In the genomic region with DNA sequence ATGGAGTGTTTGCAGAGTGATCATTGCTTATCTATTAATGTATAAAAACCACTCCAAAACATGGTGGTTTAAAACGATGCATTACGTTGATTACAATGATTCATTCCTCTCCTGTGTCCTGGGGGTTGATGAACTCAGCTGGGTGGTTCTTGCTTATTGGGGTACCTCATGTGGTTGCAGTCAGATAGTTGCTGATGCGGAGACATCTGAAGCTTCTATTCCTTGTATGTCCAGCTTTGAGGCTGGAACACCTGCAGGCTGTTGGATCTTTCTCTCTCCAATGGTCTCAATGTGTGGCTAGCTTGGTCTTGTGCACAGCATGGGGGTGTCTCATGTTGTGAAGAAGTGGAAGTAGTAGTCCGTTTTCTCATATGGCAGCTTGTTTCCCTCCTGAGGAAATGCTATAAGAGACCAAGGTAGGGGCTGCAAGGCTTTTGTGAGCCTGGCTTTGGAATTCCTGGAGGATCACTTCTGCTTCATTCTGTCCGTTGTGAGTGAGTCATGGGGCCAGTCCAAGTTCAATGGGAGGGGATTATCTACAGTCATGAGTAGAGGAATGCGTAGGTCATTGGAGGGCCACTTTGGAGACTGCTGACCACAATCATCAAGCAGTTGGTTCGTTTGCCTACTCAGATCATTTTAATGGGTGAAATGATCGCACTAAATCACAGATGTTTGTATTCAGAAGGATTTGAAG, we compare ENCODE assay signal across 12 cellular contexts.
A peak's percentile ranks its signal among the peaks of the same experiment; 100 is the strongest.
DNase-seq lines count a peak whose midpoint lies in the region.
"Had no signal": no experiment of that assay in that cellular context is flagged by ENCODE, and none has a peak within 500 bp of the region (broad histone marks: within the 10 kb centered on the region; RNA-seq: fewer than 3 reads in every experiment).

No MANE protein-coding gene starts in this region.

- DNase-seq in A172 (ENCODE audit: low spot score) = peak; percentile 99
- DNase-seq in HPDE6-E6E7 (ENCODE audit: extremely low spot score) = peak; percentile 69
- peak; percentile 99 for DNase-seq in amniotic epithelial cell (ENCODE audit: low read depth)
- DNase-seq in iPS-NIHi7 (ENCODE audit: extremely low spot score) = peak; percentile 21
- no peak for DNase-seq in activated CD8-positive, alpha-beta memory T cell treated with anti-CD3 and anti-CD28 coated beads, Interleukin-2, amount 50 U/mL, for 48 hours
- no peak for DNase-seq in NCI-H1105 treated with DMSO at 0.1 percent for 48 hours (lab: John Stamatoyannopoulos, UW)
- no peak for DNase-seq in SKM-1 (lab: John Stamatoyannopoulos, UW; ENCODE audit: unreplicated experiment)
- no peak for DNase-seq in GF-D8 (lab: John Stamatoyannopoulos, UW)
- DNase-seq: activated CD4-positive, CD25-positive, alpha-beta regulatory T cell; activated effector memory CD4-positive, alpha-beta T cell treated with Interleukin-2 at 50 U/mL for 16 hours; AML-193; NCI-H524 treated with DMSO at 0.1 percent for 48 hours had no signal

Comparison
In these comparisons a context has a peak if more than half of its experiments do, and no peak if none do; other contexts are left out.
1. DNase-seq: peak in A172 (single experiment), HPDE6-E6E7 (single experiment), amniotic epithelial cell (single experiment) and iPS-NIHi7 (single experiment); none in activated CD8-positive, alpha-beta memory T cell treated with anti-CD3 and anti-CD28 coated beads, Interleukin-2, amount 50 U/mL, for 48 hours (single experiment), NCI-H1105 treated with DMSO at 0.1 percent for 48 hours (single experiment), SKM-1 (single experiment) and GF-D8 (single experiment).